In genomic region chr16:56728946-56729345, GRCh38 we compare ENCODE assay signal across 1 cellular context.
TF ChIP-seq lines count a peak whose summit lies in the region.

No MANE protein-coding gene starts in this region.

TF ChIP-seq in K562, 482 proteins besides CTCF, POLR2A, EP300 and RAD21:
- TF ChIP-seq, protein P1, sequence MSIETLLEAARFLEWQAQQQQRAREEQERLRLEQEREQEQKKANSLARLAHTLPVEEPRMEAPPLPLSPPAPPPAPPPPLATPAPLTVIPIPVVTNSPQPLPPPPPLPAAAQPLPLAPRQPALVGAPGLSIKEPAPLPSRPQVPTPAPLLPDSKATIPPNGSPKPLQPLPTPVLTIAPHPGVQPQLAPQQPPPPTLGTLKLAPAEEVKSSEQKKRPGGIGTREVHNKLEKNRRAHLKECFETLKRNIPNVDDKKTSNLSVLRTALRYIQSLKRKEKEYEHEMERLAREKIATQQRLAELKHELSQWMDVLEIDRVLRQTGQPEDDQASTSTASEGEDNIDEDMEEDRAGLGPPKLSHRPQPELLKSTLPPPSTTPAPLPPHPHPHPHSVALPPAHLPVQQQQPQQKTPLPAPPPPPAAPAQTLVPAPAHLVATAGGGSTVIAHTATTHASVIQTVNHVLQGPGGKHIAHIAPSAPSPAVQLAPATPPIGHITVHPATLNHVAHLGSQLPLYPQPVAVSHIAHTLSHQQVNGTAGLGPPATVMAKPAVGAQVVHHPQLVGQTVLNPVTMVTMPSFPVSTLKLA (conservative IDR thresholded peaks at IDR 0.05): 0 out of 4 replicates have a peak, but pooled peaks of 1 of the 2 experiments have one; percentile 17
- TF ChIP-seq, protein P2, sequence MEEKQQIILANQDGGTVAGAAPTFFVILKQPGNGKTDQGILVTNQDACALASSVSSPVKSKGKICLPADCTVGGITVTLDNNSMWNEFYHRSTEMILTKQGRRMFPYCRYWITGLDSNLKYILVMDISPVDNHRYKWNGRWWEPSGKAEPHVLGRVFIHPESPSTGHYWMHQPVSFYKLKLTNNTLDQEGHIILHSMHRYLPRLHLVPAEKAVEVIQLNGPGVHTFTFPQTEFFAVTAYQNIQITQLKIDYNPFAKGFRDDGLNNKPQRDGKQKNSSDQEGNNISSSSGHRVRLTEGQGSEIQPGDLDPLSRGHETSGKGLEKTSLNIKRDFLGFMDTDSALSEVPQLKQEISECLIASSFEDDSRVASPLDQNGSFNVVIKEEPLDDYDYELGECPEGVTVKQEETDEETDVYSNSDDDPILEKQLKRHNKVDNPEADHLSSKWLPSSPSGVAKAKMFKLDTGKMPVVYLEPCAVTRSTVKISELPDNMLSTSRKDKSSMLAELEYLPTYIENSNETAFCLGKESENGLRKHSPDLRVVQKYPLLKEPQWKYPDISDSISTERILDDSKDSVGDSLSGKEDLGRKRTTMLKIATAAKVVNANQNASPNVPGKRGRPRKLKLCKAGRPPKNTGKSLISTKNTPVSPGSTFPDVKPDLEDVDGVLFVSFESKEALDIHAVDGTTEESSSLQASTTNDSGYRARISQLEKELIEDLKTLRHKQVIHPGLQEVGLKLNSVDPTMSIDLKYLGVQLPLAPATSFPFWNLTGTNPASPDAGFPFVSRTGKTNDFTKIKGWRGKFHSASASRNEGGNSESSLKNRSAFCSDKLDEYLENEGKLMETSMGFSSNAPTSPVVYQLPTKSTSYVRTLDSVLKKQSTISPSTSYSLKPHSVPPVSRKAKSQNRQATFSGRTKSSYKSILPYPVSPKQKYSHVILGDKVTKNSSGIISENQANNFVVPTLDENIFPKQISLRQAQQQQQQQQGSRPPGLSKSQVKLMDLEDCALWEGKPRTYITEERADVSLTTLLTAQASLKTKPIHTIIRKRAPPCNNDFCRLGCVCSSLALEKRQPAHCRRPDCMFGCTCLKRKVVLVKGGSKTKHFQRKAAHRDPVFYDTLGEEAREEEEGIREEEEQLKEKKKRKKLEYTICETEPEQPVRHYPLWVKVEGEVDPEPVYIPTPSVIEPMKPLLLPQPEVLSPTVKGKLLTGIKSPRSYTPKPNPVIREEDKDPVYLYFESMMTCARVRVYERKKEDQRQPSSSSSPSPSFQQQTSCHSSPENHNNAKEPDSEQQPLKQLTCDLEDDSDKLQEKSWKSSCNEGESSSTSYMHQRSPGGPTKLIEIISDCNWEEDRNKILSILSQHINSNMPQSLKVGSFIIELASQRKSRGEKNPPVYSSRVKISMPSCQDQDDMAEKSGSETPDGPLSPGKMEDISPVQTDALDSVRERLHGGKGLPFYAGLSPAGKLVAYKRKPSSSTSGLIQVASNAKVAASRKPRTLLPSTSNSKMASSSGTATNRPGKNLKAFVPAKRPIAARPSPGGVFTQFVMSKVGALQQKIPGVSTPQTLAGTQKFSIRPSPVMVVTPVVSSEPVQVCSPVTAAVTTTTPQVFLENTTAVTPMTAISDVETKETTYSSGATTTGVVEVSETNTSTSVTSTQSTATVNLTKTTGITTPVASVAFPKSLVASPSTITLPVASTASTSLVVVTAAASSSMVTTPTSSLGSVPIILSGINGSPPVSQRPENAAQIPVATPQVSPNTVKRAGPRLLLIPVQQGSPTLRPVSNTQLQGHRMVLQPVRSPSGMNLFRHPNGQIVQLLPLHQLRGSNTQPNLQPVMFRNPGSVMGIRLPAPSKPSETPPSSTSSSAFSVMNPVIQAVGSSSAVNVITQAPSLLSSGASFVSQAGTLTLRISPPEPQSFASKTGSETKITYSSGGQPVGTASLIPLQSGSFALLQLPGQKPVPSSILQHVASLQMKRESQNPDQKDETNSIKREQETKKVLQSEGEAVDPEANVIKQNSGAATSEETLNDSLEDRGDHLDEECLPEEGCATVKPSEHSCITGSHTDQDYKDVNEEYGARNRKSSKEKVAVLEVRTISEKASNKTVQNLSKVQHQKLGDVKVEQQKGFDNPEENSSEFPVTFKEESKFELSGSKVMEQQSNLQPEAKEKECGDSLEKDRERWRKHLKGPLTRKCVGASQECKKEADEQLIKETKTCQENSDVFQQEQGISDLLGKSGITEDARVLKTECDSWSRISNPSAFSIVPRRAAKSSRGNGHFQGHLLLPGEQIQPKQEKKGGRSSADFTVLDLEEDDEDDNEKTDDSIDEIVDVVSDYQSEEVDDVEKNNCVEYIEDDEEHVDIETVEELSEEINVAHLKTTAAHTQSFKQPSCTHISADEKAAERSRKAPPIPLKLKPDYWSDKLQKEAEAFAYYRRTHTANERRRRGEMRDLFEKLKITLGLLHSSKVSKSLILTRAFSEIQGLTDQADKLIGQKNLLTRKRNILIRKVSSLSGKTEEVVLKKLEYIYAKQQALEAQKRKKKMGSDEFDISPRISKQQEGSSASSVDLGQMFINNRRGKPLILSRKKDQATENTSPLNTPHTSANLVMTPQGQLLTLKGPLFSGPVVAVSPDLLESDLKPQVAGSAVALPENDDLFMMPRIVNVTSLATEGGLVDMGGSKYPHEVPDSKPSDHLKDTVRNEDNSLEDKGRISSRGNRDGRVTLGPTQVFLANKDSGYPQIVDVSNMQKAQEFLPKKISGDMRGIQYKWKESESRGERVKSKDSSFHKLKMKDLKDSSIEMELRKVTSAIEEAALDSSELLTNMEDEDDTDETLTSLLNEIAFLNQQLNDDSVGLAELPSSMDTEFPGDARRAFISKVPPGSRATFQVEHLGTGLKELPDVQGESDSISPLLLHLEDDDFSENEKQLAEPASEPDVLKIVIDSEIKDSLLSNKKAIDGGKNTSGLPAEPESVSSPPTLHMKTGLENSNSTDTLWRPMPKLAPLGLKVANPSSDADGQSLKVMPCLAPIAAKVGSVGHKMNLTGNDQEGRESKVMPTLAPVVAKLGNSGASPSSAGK (IDR thresholded peaks at IDR 0.05): 0 out of 2 replicates have a peak, but pooled peaks have one; percentile 29
